ENCODE assay signal across 8 cellular contexts in the genomic region with DNA sequence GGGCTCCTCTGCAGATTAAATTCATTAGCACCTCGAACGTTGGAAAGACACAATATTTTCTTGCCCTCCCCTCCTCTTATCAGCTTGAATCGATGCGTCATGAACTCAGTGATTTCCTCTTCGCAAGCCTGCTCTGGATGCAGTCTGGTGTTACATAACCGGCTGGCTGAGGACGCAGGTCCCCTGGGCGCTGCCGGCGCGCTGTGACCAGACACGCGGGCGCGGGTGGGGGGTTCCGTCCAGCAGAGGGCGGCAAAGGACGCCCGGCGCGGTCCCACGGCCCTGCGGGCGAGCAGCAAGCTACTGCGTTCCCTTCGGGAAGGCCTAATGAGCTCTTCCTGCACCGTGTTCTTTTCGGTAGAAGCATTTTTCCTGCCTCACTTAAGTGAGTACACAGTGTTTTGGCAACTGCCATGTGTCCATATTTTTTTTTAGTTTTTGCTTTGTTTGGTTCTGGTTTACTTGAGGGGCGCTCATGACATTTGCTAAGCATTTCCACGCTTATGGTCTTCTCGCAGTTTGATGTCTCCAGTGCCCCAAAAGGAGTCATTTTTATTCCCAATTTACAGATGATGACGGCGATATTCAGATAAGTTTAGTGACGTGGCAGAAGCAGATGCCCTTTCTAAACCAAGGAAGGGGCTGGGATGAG.
DNase-seq lines count a peak whose midpoint lies in the region; ATAC-seq and TF ChIP-seq lines count a peak whose summit lies in the region.

No MANE protein-coding gene starts in this region.

- H3K27me3 ChIP-seq in endocrine pancreas (ENCODE audit: control insufficient read depth, insufficient read depth, low read length): no peaks in the 10 kb centered on the region

- H3K4me3 ChIP-seq in endocrine pancreas (ENCODE audit: control insufficient read depth, insufficient read depth, low read length): peak overlapping the region; percentile 47

- H3K36me3 Mint-ChIP-seq in activated CD8-positive, alpha-beta memory T cell treated with anti-CD3 and anti-CD28 coated beads, Interleukin-2, amount 10 ng/mL, durations not matched to agents 7 days and 5 days: no peaks in the 10 kb centered on the region
- no peaks in the 10 kb centered on the region for H3K36me3 Mint-ChIP-seq in mesothelial cell of epicardium

- peaks cover 13% of the 10 kb centered on the region for H3K4me1 Mint-ChIP-seq in activated CD8-positive, alpha-beta memory T cell treated with anti-CD3 and anti-CD28 coated beads, Interleukin-2, amount 10 ng/mL, durations not matched to agents 7 days and 5 days
- peaks cover 55% of the 10 kb centered on the region for H3K4me1 Mint-ChIP-seq in mesothelial cell of epicardium

- H3K4me3 Mint-ChIP-seq in activated CD8-positive, alpha-beta memory T cell treated with anti-CD3 and anti-CD28 coated beads, Interleukin-2, amount 10 ng/mL, durations not matched to agents 7 days and 5 days: no peak overlapping the region
- peak overlapping the region; percentile 43 for H3K4me3 Mint-ChIP-seq in mesothelial cell of epicardium

- TF ChIP-seq CTCF in GM20000 (IDR thresholded peaks at IDR 0.05; ENCODE audit: extremely low read depth, missing control alignments): peak; percentile 84
- TF ChIP-seq CTCF in mesothelial cell of epicardium (IDR thresholded peaks at IDR 0.05; ENCODE audit: unreplicated experiment): peak; percentile 83

- H3K4me1 ChIP-seq in endocrine pancreas (ENCODE audit: control insufficient read depth, insufficient read depth, low read length): peaks cover 14% of the 10 kb centered on the region

- peaks cover 23% of the 10 kb centered on the region for H3K27me3 Mint-ChIP-seq in activated CD8-positive, alpha-beta memory T cell treated with anti-CD3 and anti-CD28 coated beads, Interleukin-2, amount 10 ng/mL, durations not matched to agents 7 days and 5 days
- H3K27me3 Mint-ChIP-seq in mesothelial cell of epicardium (ENCODE audit: low read depth): no peaks in the 10 kb centered on the region

- no peaks in the 10 kb centered on the region for H3K9me3 ChIP-seq in endocrine pancreas (ENCODE audit: control insufficient read depth, low read length)

- H3K27ac Mint-ChIP-seq in activated CD8-positive, alpha-beta memory T cell treated with anti-CD3 and anti-CD28 coated beads, Interleukin-2, amount 10 ng/mL, durations not matched to agents 7 days and 5 days: no peak overlapping the region
- H3K27ac Mint-ChIP-seq in mesothelial cell of epicardium: no peak overlapping the region

- peak; percentile 63 for DNase-seq in CMK (ENCODE audit: low read depth)
- DNase-seq in GM20000 (ENCODE audit: low spot score): peak; percentile 84
- DNase-seq in HPDE6-E6E7 (ENCODE audit: extremely low spot score): peak; percentile 84
- DNase-seq in NOMO-1 treated with DMSO at 0.1 percent for 48 hours (lab: John Stamatoyannopoulos, UW; ENCODE audit: unreplicated experiment): peak; percentile 77
- DNase-seq in activated CD8-positive, alpha-beta memory T cell treated with anti-CD3 and anti-CD28 coated beads, Interleukin-2, amount 10 ng/mL, durations not matched to agents 7 days and 5 days: peak; percentile 78
- DNase-seq in mesothelial cell of epicardium (ENCODE audit: low spot score in 2 of 2, unreplicated experiment in 2 of 2): peak; percentile 79 to 96
- peak; percentile 57 to 63 for DNase-seq in stimulated activated CD8-positive, alpha-beta memory T cell treated with anti-CD3 and anti-CD28 coated beads, Interleukin-15, amount 100 ng/mL, for 48 hours (ENCODE audit: low read depth in 2 of 2)

- H3K36me3 ChIP-seq in endocrine pancreas (ENCODE audit: control insufficient read depth, insufficient read depth, low read length): no peaks in the 10 kb centered on the region

- peak overlapping the region; percentile 39 for H3K9ac ChIP-seq in endocrine pancreas (ENCODE audit: control insufficient read depth, insufficient read depth, low read length)

- no peaks in the 10 kb centered on the region for H3K9me3 Mint-ChIP-seq in activated CD8-positive, alpha-beta memory T cell treated with anti-CD3 and anti-CD28 coated beads, Interleukin-2, amount 10 ng/mL, durations not matched to agents 7 days and 5 days (ENCODE audit: low read depth)
- no peaks in the 10 kb centered on the region for H3K9me3 Mint-ChIP-seq in mesothelial cell of epicardium

- ATAC-seq in activated CD8-positive, alpha-beta memory T cell treated with anti-CD3 and anti-CD28 coated beads, Interleukin-2, amount 10 ng/mL, durations not matched to agents 7 days and 5 days: peak; percentile 98

- CTCF ChIA-PET in activated CD8-positive, alpha-beta memory T cell treated with anti-CD3 and anti-CD28 coated beads, Interleukin-2, amount 10 ng/mL, durations not matched to agents 7 days and 5 days (lab: Charles Lee): interaction anchor here (0.7 to 6.1 kb wide), 39 partner anchors 9 to 1813 kb away, joined by 3 to 114 read pairs (median 4); partner anchors contain the start of gene MBNL2

Comparison
In these comparisons a context has a peak if more than half of its experiments do, and no peak if none do; other contexts are left out.
1. Peak in every context shown above with its lines: DNase-seq, ATAC-seq and H3K4me3 ChIP-seq.